ENCODE assay signal across 8 cellular contexts in the genomic region with DNA sequence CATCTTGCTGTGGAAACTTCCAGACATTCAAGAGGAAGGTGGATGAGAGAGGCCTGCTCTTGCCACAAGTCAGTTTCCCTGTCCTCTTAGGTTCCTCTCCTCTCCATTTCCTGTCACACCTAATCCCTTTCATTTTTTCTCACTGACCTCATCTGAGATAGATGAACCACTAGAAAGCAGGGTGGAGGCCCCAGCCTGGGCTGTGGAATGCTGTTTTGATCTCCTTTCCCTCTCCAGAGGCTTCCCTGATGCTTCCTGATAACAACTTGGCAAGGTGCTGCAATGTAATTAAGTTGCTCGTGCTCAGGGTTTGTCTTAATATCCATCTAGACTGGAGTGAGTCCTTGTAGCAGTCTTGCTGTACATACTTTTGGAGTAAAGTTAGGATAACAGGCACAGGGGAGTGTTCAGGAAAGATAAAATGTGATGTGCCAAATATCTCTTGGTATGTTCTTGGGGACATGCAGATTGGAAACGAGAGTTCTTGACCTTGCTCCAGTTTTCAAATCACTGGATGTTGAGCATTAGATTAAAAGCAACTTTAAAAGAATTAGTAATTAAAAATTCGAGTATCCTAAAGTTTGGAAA. TPM values are rescaled to one million over a fixed set of nuclear protein-coding genes. Genes with fewer than 3 reads are reported as not detected.
DNase-seq lines count a peak whose midpoint lies in the region; ATAC-seq, FAIRE-seq and TF ChIP-seq lines count a peak whose summit lies in the region.

No MANE protein-coding gene starts in this region.

- H3K36me3 Mint-ChIP-seq in osteocyte (ENCODE audit: unreplicated experiment), result peaks cover 24% of the 10 kb centered on the region
- peaks cover 13 to 41% of the 10 kb centered on the region in 2 donors for H3K36me3 Mint-ChIP-seq in CD4-positive, alpha-beta memory T cell

- H3K4me1 Mint-ChIP-seq in osteocyte (ENCODE audit: unreplicated experiment), result peaks cover 8% of the 10 kb centered on the region
- peaks cover 0 to 6% (median 3%) of the 10 kb centered on the region in 4 donors for H3K4me1 Mint-ChIP-seq in CD4-positive, alpha-beta memory T cell

- intact Hi-C loops in CD4-positive, alpha-beta memory T cell (cut with micrococcal nuclease), result no loop called here

- H3K4me3 Mint-ChIP-seq in osteocyte (ENCODE audit: unreplicated experiment), result no peak overlapping the region
- no peak overlapping the region for H3K4me3 Mint-ChIP-seq in CD4-positive, alpha-beta memory T cell

- H3K27me3 Mint-ChIP-seq in osteocyte (ENCODE audit: unreplicated experiment), result no peaks in the 10 kb centered on the region
- H3K27me3 Mint-ChIP-seq in CD4-positive, alpha-beta memory T cell, result no peaks in the 10 kb centered on the region

- CTCF ChIA-PET in CD4-positive, alpha-beta memory T cell (lab: Charles Lee; ENCODE audit: partially characterized antibody), result interaction anchor here (1.8 to 6.2 kb wide), 4 partner anchors 8 to 96 kb away, joined by 6 to 160 read pairs (median 32); no protein-coding TSS in a partner anchor

- TF ChIP-seq CTCF in choroid plexus epithelial cell (conservative IDR thresholded peaks at IDR 0.05; ENCODE audit: low read depth, low read length), result no peak
- TF ChIP-seq CTCF in osteocyte (IDR thresholded peaks at IDR 0.05), result no peak

- H3K36me3 ChIP-seq in CD4-positive, alpha-beta memory T cell (ENCODE audit: insufficient read depth, low read length), result peaks cover 22% of the 10 kb centered on the region

- no peak for FAIRE-seq in frontal cortex (lab: Jason Lieb, UNC)

- H3K27ac ChIP-seq in CD4-positive, alpha-beta memory T cell (ENCODE audit: low read depth, low read length), result no peak overlapping the region

- H3K9me3 ChIP-seq in CD4-positive, alpha-beta memory T cell (ENCODE audit: control insufficient read depth in 1 of 2, low read length in 2 of 2), result no peaks in the 10 kb centered on the region

- POLR2A ChIA-PET in CD4-positive, alpha-beta memory T cell (lab: Charles Lee; ENCODE audit: partially characterized antibody), result interaction anchor here (0.5 kb wide), 1 partner anchor 461 kb away, joined by 4 read pairs; no protein-coding TSS in a partner anchor

- H3K27ac Mint-ChIP-seq in osteocyte (ENCODE audit: unreplicated experiment), result peak overlapping the region; percentile 11
- peak overlapping the region in 1 of 7 donors; percentile 76 for H3K27ac Mint-ChIP-seq in CD4-positive, alpha-beta memory T cell

- H3K27me3 ChIP-seq in CD4-positive, alpha-beta memory T cell (ENCODE audit: insufficient read depth, low read length), result no peaks in the 10 kb centered on the region

- no peaks in the 10 kb centered on the region for H3K4me1 ChIP-seq in CD4-positive, alpha-beta memory T cell (ENCODE audit: insufficient read depth, low read length)

- DNase-seq in Daoy (ENCODE audit: low read depth), result peak; percentile 67
- peak; percentile 26 for DNase-seq in NCI-H146 treated with DMSO at 0.1 percent for 48 hours (lab: John Stamatoyannopoulos, UW; ENCODE audit: unreplicated experiment)
- DNase-seq in choroid plexus epithelial cell (ENCODE audit: low read depth), result peak; percentile 63
- no peak for DNase-seq in osteocyte (ENCODE audit: extremely low spot score, unreplicated experiment)
- no peak for DNase-seq in frontal cortex (ENCODE audit: low spot score in 2 of 2)
- DNase-seq in CD4-positive, alpha-beta memory T cell, result no peak

- H3K9me3 Mint-ChIP-seq in osteocyte (ENCODE audit: unreplicated experiment), result no peaks in the 10 kb centered on the region
- H3K9me3 Mint-ChIP-seq in CD4-positive, alpha-beta memory T cell, result no peaks in the 10 kb centered on the region

- no peak for ATAC-seq in HG03565 (IDR thresholded peaks at IDR 0.05; ENCODE audit: unreplicated experiment)
- no peak for ATAC-seq in GM19452 (IDR thresholded peaks at IDR 0.05; ENCODE audit: unreplicated experiment)

- no peak overlapping the region for H3K4me3 ChIP-seq in choroid plexus epithelial cell (ENCODE audit: low read depth, low read length)
- H3K4me3 ChIP-seq in CD4-positive, alpha-beta memory T cell (ENCODE audit: low read length in 2 of 2), result no peak overlapping the region

RNA-seq across cellular contexts. Expression of a gene that starts 11.2 kb away (rescaled TPM):
- 39.8 and 43.8 TPM in 2 replicates for total RNA-seq in Daoy (2014; rRNA removed; shearing (Covaris generic))
- total RNA-seq in osteocyte, result 30.1 and 32.8 TPM in 2 replicates
- 21.2 TPM for total RNA-seq in frontal cortex
- total RNA-seq in CD4-positive, alpha-beta memory T cell, result 1 to 10 TPM; 7.3 to 8.7 TPM
- 1 to 10 TPM; 4.7 to 8.4 TPM for polyA plus RNA-seq in CD4-positive, alpha-beta memory T cell

RNA-seq across cellular contexts. Expression of a gene that starts 11.8 kb away (rescaled TPM):
- total RNA-seq in Daoy (2014; rRNA removed; shearing (Covaris generic)), result 57.0 and 67.2 TPM in 2 replicates
- total RNA-seq in osteocyte (29.2 and 29.9 TPM in 2 replicates), frontal cortex (19.2 TPM)
- 10 to 100 TPM; 47.2 to 50.3 TPM for total RNA-seq in CD4-positive, alpha-beta memory T cell
- 10 to 100 TPM; 45.5 to 65.4 TPM for polyA plus RNA-seq in CD4-positive, alpha-beta memory T cell

Comparison
In these comparisons a context has a peak if more than half of its experiments do, and no peak if none do; other contexts are left out.
1. DNase-seq: peak in Daoy (single experiment), NCI-H146 treated with DMSO at 0.1 percent for 48 hours (single experiment) and choroid plexus epithelial cell (single experiment); none in osteocyte (single experiment), frontal cortex (0 of 2) and CD4-positive, alpha-beta memory T cell (0 of 5).